In genomic region chr1:242523282-242523967, GRCh38 we compare ENCODE assay signal across 10 cellular contexts. TPM values are rescaled to one million over a fixed set of nuclear protein-coding genes. Genes with fewer than 3 reads are reported as not detected.
DNase-seq lines count a peak whose midpoint lies in the region; ATAC-seq and TF ChIP-seq lines count a peak whose summit lies in the region.
"Had no signal": no experiment of that assay in that cellular context is flagged by ENCODE, and none has a peak within 500 bp of the region (broad histone marks: within the 10 kb centered on the region; RNA-seq: fewer than 3 reads in every experiment).

No MANE protein-coding gene starts in this region.

- H2AFZ ChIP-seq in neural cell (ENCODE audit: low read depth, low read length): no peak overlapping the region

- H3K9ac ChIP-seq in HUES64 (ENCODE audit: low read depth, low read length) (peak overlapping the region; percentile 66; the same call in 1 of the 2 replicates), neural cell (ENCODE audit: low read length) (peak overlapping the region; percentile 42)

- CTCF ChIA-PET in CD8-positive, alpha-beta memory T cell (lab: Charles Lee): no interaction called here

- H3K9me3 Mint-ChIP-seq in CD8-positive, alpha-beta memory T cell: peaks cover 0 to 2% (median 0%) of the 10 kb centered on the region in 5 donors

- ATAC-seq in HG03565 (IDR thresholded peaks at IDR 0.05; ENCODE audit: unreplicated experiment): no peak
- no peak for ATAC-seq in HG02798 (IDR thresholded peaks at IDR 0.05; ENCODE audit: poor library complexity, unreplicated experiment)

- H3K9me3 ChIP-seq in HUES64 (ENCODE audit: insufficient read depth, low read depth, low read length) (no peaks in the 10 kb centered on the region), ectodermal cell (ENCODE audit: control insufficient read depth, low read length) (no peaks in the 10 kb centered on the region), neural cell (ENCODE audit: low read length) (no peaks in the 10 kb centered on the region)
- H3K9me3 ChIP-seq in CD8-positive, alpha-beta memory T cell (ENCODE audit: low read length): no peaks in the 10 kb centered on the region

- peaks cover 49% of the 10 kb centered on the region for H3K27me3 ChIP-seq in HUES64 (ENCODE audit: insufficient read depth, low read length)
- peaks cover 47% of the 10 kb centered on the region for H3K27me3 ChIP-seq in ectodermal cell (ENCODE audit: control insufficient read depth, insufficient read depth, low read length, poor library complexity, severe bottlenecking)
- peaks cover 36% of the 10 kb centered on the region for H3K27me3 ChIP-seq in neural cell (ENCODE audit: insufficient read depth, low read depth, low read length)
- peaks cover 11% of the 10 kb centered on the region for H3K27me3 ChIP-seq in CD8-positive, alpha-beta memory T cell (ENCODE audit: insufficient read depth, low read length, poor library complexity, severe bottlenecking)

- POLR2A ChIA-PET in CD8-positive, alpha-beta memory T cell (lab: Charles Lee): no interaction called here

- H3K4me2 ChIP-seq in neural cell (ENCODE audit: low read length): peak overlapping the region; percentile 23

- H3K4me3 Mint-ChIP-seq in CD8-positive, alpha-beta memory T cell: peak overlapping the region in 2 of 7 donors; percentile 15 to 27

- H3K4me1 ChIP-seq in HUES64 (ENCODE audit: insufficient read depth, low read length): peaks cover 23% of the 10 kb centered on the region; the same call in 1 of the 2 replicates
- peaks cover 3% of the 10 kb centered on the region for H3K4me1 ChIP-seq in ectodermal cell (ENCODE audit: control insufficient read depth, insufficient read depth, low read length)
- no peaks in the 10 kb centered on the region for H3K4me1 ChIP-seq in CD8-positive, alpha-beta memory T cell (ENCODE audit: insufficient read depth, low read length)

- no peak overlapping the region for H3K27ac ChIP-seq in HUES64 (ENCODE audit: low read depth, low read length)
- H3K27ac ChIP-seq in ectodermal cell (ENCODE audit: insufficient read depth, low read depth, low read length, poor library complexity, severe bottlenecking): no peak overlapping the region
- no peak overlapping the region for H3K27ac ChIP-seq in neural cell (ENCODE audit: low read length)
- H3K27ac ChIP-seq in CD8-positive, alpha-beta memory T cell (ENCODE audit: low read depth, low read length): no peak overlapping the region

- TF ChIP-seq RAD21 in neural cell (conservative IDR thresholded peaks at IDR 0.05): no peak

- 1% methylated on average over 36 of the region's 37 CpGs for WGBS in HUES64
- 1% methylated on average over 37 of the region's 37 CpGs for WGBS in ectodermal cell, 2 experiments

- TF ChIP-seq CTCF in neural cell (IDR thresholded peaks at IDR 0.05; ENCODE audit: poor library complexity, severe bottlenecking): no peak

- no peaks in the 10 kb centered on the region for H3F3A ChIP-seq in neural cell (ENCODE audit: insufficient read depth, low read length, poor library complexity, severe bottlenecking)

- TF ChIP-seq EP300 in neural cell (conservative IDR thresholded peaks at IDR 0.05; ENCODE audit: poor library complexity, severe bottlenecking): no peak

- DNase-seq in AG08396 (ENCODE audit: low spot score): peak; percentile 8
- DNase-seq in UCSD-AML1 (lab: John Stamatoyannopoulos, UW; ENCODE audit: unreplicated experiment): no peak
- no peak for DNase-seq in CD8-positive, alpha-beta memory T cell
- DNase-seq: activated effector memory CD4-positive, alpha-beta T cell treated with anti-CD3 and anti-CD28 coated beads, Interleukin-2, amount 50 U/mL, for 16 hours had no signal

- no peaks in the 10 kb centered on the region for H3K36me3 ChIP-seq in HUES64 (ENCODE audit: insufficient read depth, low read length)
- no peaks in the 10 kb centered on the region for H3K36me3 ChIP-seq in ectodermal cell (ENCODE audit: control insufficient read depth, insufficient read depth, low read length)
- H3K36me3 ChIP-seq in neural cell (ENCODE audit: insufficient read depth, low read length): no peaks in the 10 kb centered on the region
- H3K36me3 ChIP-seq in CD8-positive, alpha-beta memory T cell (ENCODE audit: insufficient read depth, low read length): no peaks in the 10 kb centered on the region

- no peak overlapping the region for H3K27ac Mint-ChIP-seq in CD8-positive, alpha-beta memory T cell

- peak overlapping the region; percentile 73 for H3K4me3 ChIP-seq in HUES64 (ENCODE audit: low read length)
- H3K4me3 ChIP-seq in ectodermal cell (ENCODE audit: insufficient read depth, low read depth, low read length): peak overlapping the region; percentile 71
- H3K4me3 ChIP-seq in neural cell (ENCODE audit: low read length): peak overlapping the region; percentile 83
- no peak overlapping the region for H3K4me3 ChIP-seq in CD8-positive, alpha-beta memory T cell (ENCODE audit: low read length)

- peaks cover 5 to 21% (median 7%) of the 10 kb centered on the region in 3 donors for H3K4me1 Mint-ChIP-seq in CD8-positive, alpha-beta memory T cell

- no peaks in the 10 kb centered on the region for H3K79me2 ChIP-seq in neural cell (replicated peaks; ENCODE audit: insufficient read depth, low read length)

- H3K27me3 Mint-ChIP-seq in CD8-positive, alpha-beta memory T cell: peaks cover 38 to 56% of the 10 kb centered on the region in 2 donors

- no peaks in the 10 kb centered on the region for H4K20me1 ChIP-seq in neural cell (ENCODE audit: insufficient read depth)

- no peaks in the 10 kb centered on the region for H3K36me3 Mint-ChIP-seq in CD8-positive, alpha-beta memory T cell

- no peaks in the 10 kb centered on the region for H3K9me2 ChIP-seq in neural cell (ENCODE audit: insufficient read depth, low read length)

TF ChIP-seq in neural cell, 6 proteins besides CTCF, POLR2A, EP300 and RAD21:
- TF ChIP-seq EZH2 (IDR thresholded peaks at IDR 0.05; ENCODE audit: borderline replicate concordance, insufficient read depth, low read length, poor library complexity, severe bottlenecking) (no peak), POLR2AphosphoS5 (IDR thresholded peaks at IDR 0.05) (no peak), REST (IDR thresholded peaks at IDR 0.05; ENCODE audit: borderline replicate concordance) (no peak), MXI1 (conservative IDR thresholded peaks at IDR 0.05; ENCODE audit: poor library complexity, severe bottlenecking) (no peak), SMC3 (conservative IDR thresholded peaks at IDR 0.05; ENCODE audit: poor library complexity) (no peak), TAF1 (IDR thresholded peaks at IDR 0.05; ENCODE audit: low read depth) (no peak)

RNA-seq across cellular contexts. Expression of gene PLD5, which starts 1.1 kb away (rescaled TPM):
- polyA plus RNA-seq in HUES64 (2013, experiment 1 of 2): 2.9 TPM
- polyA plus RNA-seq in HUES64 (2013, experiment 2 of 2): 3.2 TPM
- 2.7 TPM for polyA plus RNA-seq in ectodermal cell (2013, experiment 1 of 4)
- 2.4 TPM for polyA plus RNA-seq in ectodermal cell (2013, experiment 2 of 4)
- polyA plus RNA-seq in ectodermal cell (2013, experiment 3 of 4): 2.2 TPM
- 2.2 TPM for polyA plus RNA-seq in ectodermal cell (2013, experiment 4 of 4)
- polyA plus RNA-seq in neural cell: 0.64 and 0.92 TPM in 2 replicates
- polyA minus RNA-seq in neural cell: 0.73 and 1.5 TPM in 2 replicates
- not detected for total RNA-seq in CD8-positive, alpha-beta memory T cell
- polyA plus RNA-seq in CD8-positive, alpha-beta memory T cell: not detected
- total RNA-seq: RPMI7951 had no signal
